Comparison of ENCODE assay signal across 8 cellular contexts in genomic region chr7:47601119-47601880, GRCh38. TPM values are rescaled to one million over a fixed set of nuclear protein-coding genes. Genes with fewer than 3 reads are reported as not detected.
A peak's percentile ranks its signal among the peaks of the same experiment; 100 is the strongest.
DNase-seq lines count a peak whose midpoint lies in the region; ATAC-seq and TF ChIP-seq lines count a peak whose summit lies in the region.

No MANE protein-coding gene starts in this region.

- ATAC-seq in GM21576 (IDR thresholded peaks at IDR 0.05; ENCODE audit: unreplicated experiment), result peak; percentile 74

- DNase-seq in NCI-H460 (ENCODE audit: extremely low read depth, low read depth) (peak; percentile 89), fibroblast of lung (ENCODE audit: low read depth in 2 of 2) (peak; percentile 70 to 93), H7 (no peak), NCI-H1417 (lab: John Stamatoyannopoulos, UW) (no peak), RKO (ENCODE audit: low spot score) (no peak), HuH-7 (ENCODE audit: low spot score) (no peak)

- H3K27me3 ChIP-seq in ACC112 (ENCODE audit: insufficient read depth, low read length) (no peaks in the 10 kb centered on the region), fibroblast of lung (ENCODE audit: control insufficient read depth, insufficient read depth, low read length) (no peaks in the 10 kb centered on the region), H7 (ENCODE audit: control insufficient read depth, insufficient read depth, low read length) (no peaks in the 10 kb centered on the region)

- H3K4me1 ChIP-seq in ACC112 (ENCODE audit: control insufficient read depth, insufficient read depth, low read length, unreplicated experiment) (peaks cover 56% of the 10 kb centered on the region), fibroblast of lung (ENCODE audit: control insufficient read depth, extremely low read depth, insufficient read depth, low read length) (peaks cover 41% of the 10 kb centered on the region)

- no peaks in the 10 kb centered on the region for H4K20me1 ChIP-seq in fibroblast of lung (ENCODE audit: control insufficient read depth, extremely low read depth, insufficient read depth, low read length)

- peak overlapping the region; percentile 27 for H3K9ac ChIP-seq in fibroblast of lung (ENCODE audit: insufficient read depth, low read length)

- no peaks in the 10 kb centered on the region for H3K36me3 ChIP-seq in ACC112 (ENCODE audit: insufficient read depth, low read length)
- H3K36me3 ChIP-seq in fibroblast of lung (ENCODE audit: control insufficient read depth, insufficient read depth, low read length), result no peaks in the 10 kb centered on the region
- H3K36me3 ChIP-seq in H7 (replicated peaks; ENCODE audit: control insufficient read depth, insufficient read depth, low read length), result no peaks in the 10 kb centered on the region

- H3K4me3 ChIP-seq in ACC112 (ENCODE audit: low read depth, low read length), result peak overlapping the region; percentile 68
- H3K4me3 ChIP-seq in fibroblast of lung (replicated peaks in 1 of 4; ENCODE audit: control extremely low read depth in 1 of 4, insufficient read depth in 1 of 4, low read depth in 3 of 4, low read length in 4 of 4), result peak overlapping the region in 1 of 4 experiments; percentile 11
- H3K4me3 ChIP-seq in H7 (ENCODE audit: insufficient read depth, low read depth, low read length), result no peak overlapping the region

- H3K9me3 ChIP-seq in fibroblast of lung (ENCODE audit: control insufficient read depth, insufficient read depth, low read depth, low read length), result peaks cover 2% of the 10 kb centered on the region

- H3K79me2 ChIP-seq in ACC112 (ENCODE audit: control insufficient read depth, insufficient read depth, low read length, unreplicated experiment) (no peaks in the 10 kb centered on the region), fibroblast of lung (ENCODE audit: control insufficient read depth, insufficient read depth, low read length) (no peaks in the 10 kb centered on the region)

- no peak for TF ChIP-seq CTCF in fibroblast of lung (conservative IDR thresholded peaks at IDR 0.05 in 1 of 2, IDR thresholded peaks at IDR 0.05 in 1 of 2; ENCODE audit: low read depth in 1 of 2, low read length in 2 of 2)

- H3K4me2 ChIP-seq in fibroblast of lung (ENCODE audit: extremely low read depth, insufficient read depth, low read length), result peak overlapping the region; percentile 75

- H2AFZ ChIP-seq in ACC112 (ENCODE audit: low read length, unreplicated experiment), result no peak overlapping the region
- H2AFZ ChIP-seq in fibroblast of lung (ENCODE audit: low read length), result no peak overlapping the region

- peak overlapping the region; percentile 99 for H3K27ac ChIP-seq in ACC112 (ENCODE audit: low read depth, low read length)
- H3K27ac ChIP-seq in fibroblast of lung (ENCODE audit: insufficient read depth, low read length), result peak overlapping the region; percentile 83

RNA-seq across cellular contexts. Expression of gene TNS3, which starts 19.4 kb away (rescaled TPM):
- 20.0 and 20.6 TPM in 2 replicates for total RNA-seq in NCI-H460 (2014; rRNA removed; shearing (Covaris generic))
- 28.7 and 41.4 TPM in 2 replicates for polyA plus RNA-seq in NCI-H460 (2014; cell fraction: nucleus; rRNA removed)
- 52.6 and 88.8 TPM in 2 replicates for total RNA-seq in fibroblast of lung
- polyA plus RNA-seq in fibroblast of lung, result 52.9 and 74.4 TPM in 2 replicates
- 54.7 and 86.1 TPM in 2 replicates for polyA plus RNA-seq in fibroblast of lung (2012)
- 200 and 269 TPM in 2 replicates for polyA minus RNA-seq in fibroblast of lung (ENCODE audit: low replicate concordance)
- total RNA-seq in H7 (2014; rRNA removed; shearing (Covaris generic)), result 28.9 and 31.3 TPM in 2 replicates

Comparison
In these comparisons a context has a peak if more than half of its experiments do, and no peak if none do; other contexts are left out.
1. DNase-seq: peak in NCI-H460 (single experiment) and fibroblast of lung (2 of 2); none in H7 (single experiment), NCI-H1417 (0 of 3), RKO (single experiment) and HuH-7 (single experiment).